Comparison of ENCODE assay signal across 1 cellular context in genomic region chr6:31971993-31972708, GRCh38.
A peak's percentile ranks its signal among the peaks of the same experiment; 100 is the strongest.
TF ChIP-seq lines count a peak whose summit lies in the region.

Gene DXO, minus strand, starts transcription at chr6:31972138. Its CDS starts 463 bp downstream, at chr6:31971675.

TF ChIP-seq in HepG2, 621 proteins besides CTCF, POLR2A, EP300 and RAD21 (continued from another document and continues in another):
- TF ChIP-seq ELF3 (CRISPR knock-in tag; IDR thresholded peaks at IDR 0.05) (peak; percentile 47; the same call in 1 of the 2 replicates), MTERF4 (CRISPR knock-in tag; IDR thresholded peaks at IDR 0.05) (no peak; the same call in 1 of the 2 replicates), ZNF274 (CRISPR knock-in tag; IDR thresholded peaks at IDR 0.05) (peak; percentile 39; the same call in 1 of the 2 replicates), THAP11 (CRISPR knock-in tag; IDR thresholded peaks at IDR 0.05) (peak; percentile 94), ZNF691 (CRISPR knock-in tag; IDR thresholded peaks at IDR 0.05; ENCODE audit: borderline replicate concordance, low read depth) (no peak), ZNF251 (CRISPR knock-in tag; IDR thresholded peaks at IDR 0.05) (no peak), HNF1A (IDR thresholded peaks at IDR 0.05; ENCODE audit: low read depth) (peak; percentile 23; the same call in 1 of the 2 replicates), HNF1A (CRISPR knock-in tag; IDR thresholded peaks at IDR 0.05; ENCODE audit: borderline replicate concordance) (peak; percentile 58), BRCA1 (CRISPR knock-in tag; IDR thresholded peaks at IDR 0.05) (peak; percentile 88; the same call in 1 of the 2 replicates), ZBTB14 (CRISPR knock-in tag; IDR thresholded peaks at IDR 0.05) (peak; percentile 68), GZF1 (CRISPR knock-in tag; IDR thresholded peaks at IDR 0.05) (no peak), ZMAT3 (CRISPR knock-in tag; conservative IDR thresholded peaks at IDR 0.05) (no peak), HDAC1 (CRISPR knock-in tag; IDR thresholded peaks at IDR 0.05) (peak; percentile 99), DNMT1 (CRISPR knock-in tag; IDR thresholded peaks at IDR 0.05) (peak; percentile 28; the same call in 1 of the 2 replicates), RBM22 (optimal IDR thresholded peaks at IDR 0.05; ENCODE audit: low read length) (no peak), GPN1 (CRISPR knock-in tag; IDR thresholded peaks at IDR 0.05; ENCODE audit: borderline replicate concordance) (no peak), ZBTB37 (CRISPR knock-in tag; IDR thresholded peaks at IDR 0.05) (no peak), SNAPC5 (CRISPR knock-in tag; IDR thresholded peaks at IDR 0.05; ENCODE audit: borderline replicate concordance) (no peak), SETDB1 (CRISPR knock-in tag; IDR thresholded peaks at IDR 0.05; ENCODE audit: borderline replicate concordance) (no peak), ZNF674 (CRISPR knock-in tag; IDR thresholded peaks at IDR 0.05; ENCODE audit: low read depth) (no peak), CSRNP2 (CRISPR knock-in tag; conservative IDR thresholded peaks at IDR 0.05; ENCODE audit: low read depth) (peak; percentile 90), ZSCAN25 (CRISPR knock-in tag; IDR thresholded peaks at IDR 0.05) (no peak), HNRNPLL (IDR thresholded peaks at IDR 0.05; ENCODE audit: low read depth, low read length, poor library complexity, severe bottlenecking) (peak; percentile 66), ZNF574 (CRISPR knock-in tag; IDR thresholded peaks at IDR 0.05) (peak; percentile 90), ZNF232 (CRISPR knock-in tag; IDR thresholded peaks at IDR 0.05; ENCODE audit: borderline replicate concordance) (peak; percentile 94), ZBTB46 (CRISPR knock-in tag; IDR thresholded peaks at IDR 0.05; ENCODE audit: borderline replicate concordance) (0 out of 2 replicates have a peak, but pooled peaks have one; percentile 61), FOXA1 (IDR thresholded peaks at IDR 0.05) (no peak), FOXA1 (CRISPR knock-in tag; IDR thresholded peaks at IDR 0.05) (peak; percentile 68), ZSCAN31 (CRISPR knock-in tag; IDR thresholded peaks at IDR 0.05; ENCODE audit: low read depth) (peak; percentile 68), TRIM22 (IDR thresholded peaks at IDR 0.05) (no peak), POGK (CRISPR knock-in tag; conservative IDR thresholded peaks at IDR 0.05) (peak; percentile 64), FOXP4 (CRISPR knock-in tag; IDR thresholded peaks at IDR 0.05) (peak; percentile 59), RCOR2 (CRISPR knock-in tag; IDR thresholded peaks at IDR 0.05) (no peak; the same call in 1 of the 2 replicates)
